In genomic region chr11:68002943-68003845, GRCh38 we compare ENCODE assay signal across 8 cellular contexts. TPM values are rescaled to one million over a fixed set of nuclear protein-coding genes. Genes with fewer than 3 reads are reported as not detected.
A peak's percentile ranks its signal among the peaks of the same experiment; 100 is the strongest.
DNase-seq lines count a peak whose midpoint lies in the region; ATAC-seq, FAIRE-seq and TF ChIP-seq lines count a peak whose summit lies in the region.

No MANE protein-coding gene starts in this region.

- TF ChIP-seq EP300 in A549 (IDR thresholded peaks at IDR 0.05), result no peak
- no peak for TF ChIP-seq EP300 in HepG2 (IDR thresholded peaks at IDR 0.05; ENCODE audit: low read depth in 2 of 2, low read length in 2 of 2)
- TF ChIP-seq EP300 in HepG2 (CRISPR knock-in tag; IDR thresholded peaks at IDR 0.05; ENCODE audit: borderline replicate concordance), result no peak

- no peaks in the 10 kb centered on the region for H3K27me3 Mint-ChIP-seq in T-helper 17 cell

- BruUV-seq in HepG2 (replicated peaks; lab: Mats Ljungman, UMichigan), result no TSS peak

- peak overlapping the region; percentile 91 to 99 for H3K27ac ChIP-seq in A549
- no peak overlapping the region for H3K27ac ChIP-seq in brain microvascular endothelial cell
- H3K27ac ChIP-seq in HepG2 (ENCODE audit: extremely low read length, insufficient read depth, low read length), result no peak overlapping the region

- TF ChIP-seq RAD21 in A549 (conservative IDR thresholded peaks at IDR 0.05 in 1 of 2, IDR thresholded peaks at IDR 0.05 in 1 of 2) (no peak), HepG2 (CRISPR knock-in tag; IDR thresholded peaks at IDR 0.05) (no peak)

- H2AFZ ChIP-seq in HepG2 (ENCODE audit: low read length), result no peak overlapping the region

- WGBS in A549 (ENCODE audit: missing lambda C conversion rate), result 19% methylated on average over 44 of the region's 86 CpGs
- 79% methylated on average over 17 of the region's 86 CpGs for WGBS in HepG2 (ENCODE audit: low lambda C conversion rate)

- ATAC-seq in A549, result peak; percentile 60 to 69
- peak; percentile 50 for ATAC-seq in GM19035 (IDR thresholded peaks at IDR 0.05; ENCODE audit: unreplicated experiment)
- ATAC-seq in HG03565 (IDR thresholded peaks at IDR 0.05; ENCODE audit: unreplicated experiment), result peak; percentile 23
- peak; percentile 84 for ATAC-seq in T-helper 17 cell
- ATAC-seq in HepG2, result peak; percentile 23

- H3K4me1 Mint-ChIP-seq in T-helper 17 cell, result peaks cover 14% of the 10 kb centered on the region

- H4K20me1 ChIP-seq in HepG2 (ENCODE audit: insufficient read depth, low read length), result no peaks in the 10 kb centered on the region

- peak overlapping the region; percentile 91 for H3K4me3 Mint-ChIP-seq in T-helper 17 cell

- peak overlapping the region; percentile 41 for H3K27ac Mint-ChIP-seq in T-helper 17 cell

- TF ChIP-seq CTCF in A549 (IDR thresholded peaks at IDR 0.05) (no peak), brain microvascular endothelial cell (IDR thresholded peaks at IDR 0.05; ENCODE audit: low read depth, low read length, missing control alignments) (no peak), HepG2 (CRISPR knock-in tag; IDR thresholded peaks at IDR 0.05) (no peak)

- in situ Hi-C loops in brain microvascular endothelial cell (cut with HindIII; ENCODE audit: low pct_ligation_motif_present, low sequenced_read_pairs) (no loop called here), HepG2 (cut with HindIII; ENCODE audit: extremely low pct_ligation_motif_present, low pct_unique_long_range_greater_than_20kb) (no loop called here)

- H3K27me3 ChIP-seq in brain microvascular endothelial cell (replicated peaks) (no peaks in the 10 kb centered on the region), HepG2 (ENCODE audit: control insufficient read depth in 1 of 2, insufficient read depth in 2 of 2, low read length in 2 of 2) (no peaks in the 10 kb centered on the region)

- no peaks in the 10 kb centered on the region for H3K36me3 Mint-ChIP-seq in T-helper 17 cell (ENCODE audit: low read depth)

- CTCF ChIA-PET in A549 (lab: Yijun Ruan, JAX) (interaction anchor here (0.9 to 10.7 kb wide), 4 partner anchors 9 to 206 kb away, joined by 3 to 204 read pairs (median 4); no protein-coding TSS in a partner anchor), HepG2 (lab: Yijun Ruan, JAX; ENCODE audit: low intra/inter-chr PET ratio, low total read pairs) (no interaction called here)

- no peak for TF ChIP-seq POLR2A in A549 (IDR thresholded peaks at IDR 0.05; ENCODE audit: low read length)
- no peak for TF ChIP-seq POLR2A in HepG2 (IDR thresholded peaks at IDR 0.05; ENCODE audit: insufficient read depth in 1 of 2, low read depth in 2 of 2, low read length in 2 of 2)

- no peaks in the 10 kb centered on the region for H3K79me2 ChIP-seq in HepG2 (ENCODE audit: insufficient read depth, low read length)

- H3K36me3 ChIP-seq in brain microvascular endothelial cell (replicated peaks) (no peaks in the 10 kb centered on the region), HepG2 (replicated peaks in 1 of 2; ENCODE audit: control insufficient read depth in 1 of 2, insufficient read depth in 2 of 2, low read length in 2 of 2) (no peaks in the 10 kb centered on the region)

- POLR2A ChIA-PET in A549 (lab: Yijun Ruan, JAX) (interaction anchor here (1.0 to 1.6 kb wide), 2 partner anchors 10 to 11 kb away, joined by 6 to 7 read pairs; no protein-coding TSS in a partner anchor), HepG2 (lab: Yijun Ruan, JAX) (interaction anchor here (1.4 kb wide), 1 partner anchor 35 kb away, joined by 3 read pairs; the partner anchor contains the start of gene TCIRG1)

- H3K9me3 ChIP-seq in A549, result no peaks in the 10 kb centered on the region
- H3K9me3 ChIP-seq in T-helper 17 cell (ENCODE audit: control insufficient read depth, low read length, poor library complexity, severe bottlenecking), result no peaks in the 10 kb centered on the region
- no peaks in the 10 kb centered on the region for H3K9me3 ChIP-seq in HepG2 (ENCODE audit: low read length)

- H3K9ac ChIP-seq in HepG2 (ENCODE audit: insufficient read depth, low read depth, low read length), result peak overlapping the region; percentile 55; the same call in 1 of the 2 replicates

- peak overlapping the region; percentile 97 for H3K4me3 ChIP-seq in A549
- H3K4me3 ChIP-seq in brain microvascular endothelial cell (ENCODE audit: low read depth, low read length), result peak overlapping the region; percentile 60
- H3K4me3 ChIP-seq in HepG2 (replicated peaks in 1 of 3; ENCODE audit: insufficient read depth in 1 of 3, low read depth in 2 of 3, low read length in 3 of 3), result peak overlapping the region; percentile 54 to 72 (median 61)

- DNase-seq in A549 (ENCODE audit: low read depth in 1 of 2, low spot score in 1 of 2) (peak in 1 of 2 experiments; percentile 53), T-helper 17 cell (peak; percentile 47 to 49 (median 48)), brain microvascular endothelial cell (no peak), HepG2 (ENCODE audit: low spot score) (no peak), dermis blood vessel endothelial cell (no peak)
- peak; percentile 27 to 31 for DNase-seq in stimulated activated CD8-positive, alpha-beta memory T cell treated with anti-CD3 and anti-CD28 coated beads, Interleukin-15, amount 100 ng/mL, for 4 hours (ENCODE audit: low read depth in 2 of 2)

- intact Hi-C loops in HepG2 (cut with micrococcal nuclease; ENCODE audit: unreplicated experiment), result no loop called here

- peaks cover 36% of the 10 kb centered on the region for H3K4me1 ChIP-seq in A549
- H3K4me1 ChIP-seq in HepG2 (ENCODE audit: insufficient read depth, low read length), result peaks cover 54% of the 10 kb centered on the region

- H3K4me2 ChIP-seq in A549, result peak overlapping the region; percentile 97
- H3K4me2 ChIP-seq in HepG2 (ENCODE audit: low read depth, low read length), result peak overlapping the region; percentile 90

- no peak for FAIRE-seq in A549 (lab: Jason Lieb, UNC)
- no peak for FAIRE-seq in HepG2 (lab: Jason Lieb, UNC)

RNA-seq across cellular contexts. Expression of gene UNC93B1, which starts 0.7 kb away (rescaled TPM):
- 49.4 and 55.5 TPM in 2 replicates for polyA plus RNA-seq in A549 (2011; rRNA removed)
- 69.3 and 103 TPM in 2 replicates for polyA plus RNA-seq in A549 (2012; cell fraction: cytosol; rRNA removed)
- polyA plus RNA-seq in A549 (2012; cell fraction: nucleus; rRNA removed), result 270 and 373 TPM in 2 replicates
- 43.7 to 51.2 TPM (median 47.1 TPM) in 3 replicates for polyA plus RNA-seq in A549 (2017; fragmentation: RNase III; extraction: RNeasy Plus Mini Kit Qiagen cat#74134 plus additional on column Dnase treatment)
- 103 and 125 TPM in 2 replicates for polyA minus RNA-seq in A549 (2011; rRNA and poly(A)+ RNA removed)
- 10 to 100 TPM; 24.7 to 27.2 TPM for total RNA-seq in T-helper 17 cell
- 2.3 and 8.8 TPM in 2 replicates for total RNA-seq in HepG2 (2016; rRNA removed; fragmentation: Illumina TruSeq; extraction: Trizol)
- total RNA-seq in HepG2 (2016; cell fraction: cytosol; rRNA removed; fragmentation: Illumina TruSeq; extraction: Trizol; ENCODE audit: low read depth), result 3.9 and 4.4 TPM in 2 replicates
- total RNA-seq in HepG2 (2016; cell fraction: insoluble cytoplasmic fraction; rRNA removed; fragmentation: Illumina TruSeq; extraction: Trizol), result 2.9 and 9.2 TPM in 2 replicates
- 4.6 and 5.3 TPM in 2 replicates for total RNA-seq in HepG2 (2016; cell fraction: membrane; rRNA removed; fragmentation: Illumina TruSeq; extraction: Trizol)
- 10.8 and 10.9 TPM in 2 replicates for total RNA-seq in HepG2 (2016; cell fraction: nucleus; rRNA removed; fragmentation: Illumina TruSeq; extraction: Trizol)
- polyA plus RNA-seq in HepG2 (2011; rRNA removed), result 18.9 and 25.3 TPM in 2 replicates
- 14.1 and 18.0 TPM in 2 replicates for polyA plus RNA-seq in HepG2 (2011; cell fraction: cytosol; rRNA removed)
- polyA plus RNA-seq in HepG2 (2011; cell fraction: nucleus; rRNA removed), result 71.1 and 107 TPM in 2 replicates
- polyA plus RNA-seq in HepG2 (2012), result 8.1 and 8.5 TPM in 2 replicates
- 1.5 and 2.4 TPM in 2 replicates for polyA plus RNA-seq in HepG2 (2016; cell fraction: cytosol; fragmentation: Illumina TruSeq; extraction: Trizol; ENCODE audit: low read depth)
- polyA plus RNA-seq in HepG2 (2016; cell fraction: insoluble cytoplasmic fraction; fragmentation: Illumina TruSeq; extraction: Trizol; ENCODE audit: low read depth), result 2.4 and 2.7 TPM in 2 replicates
- 3.0 and 3.2 TPM in 2 replicates for polyA plus RNA-seq in HepG2 (2016; cell fraction: membrane; fragmentation: Illumina TruSeq; extraction: Trizol; ENCODE audit: low read depth)
- 17.9 and 19.5 TPM in 2 replicates for polyA plus RNA-seq in HepG2 (2016; cell fraction: nucleus; fragmentation: Illumina TruSeq; extraction: Trizol; ENCODE audit: insufficient read depth, low read depth)
- 56.7 and 87.2 TPM in 2 replicates for polyA minus RNA-seq in HepG2 (2011; rRNA and poly(A)+ RNA removed; ENCODE audit: low replicate concordance)
- 10.2 and 12.8 TPM in 2 replicates for polyA minus RNA-seq in HepG2 (2011; cell fraction: cytosol; rRNA and poly(A)+ RNA removed)
- polyA minus RNA-seq in HepG2 (2011; cell fraction: nucleus; rRNA and poly(A)+ RNA removed), result 7.0 and 9.1 TPM in 2 replicates
- total RNA-seq in dermis blood vessel endothelial cell, result 21.1 and 23.3 TPM in 2 replicates

RNA-seq across cellular contexts. Expression of gene ALDH3B1, which starts 6.9 kb away (rescaled TPM):
- polyA plus RNA-seq in A549 (2011; rRNA removed) (109 and 130 TPM in 2 replicates), A549 (2017; fragmentation: RNase III; extraction: RNeasy Plus Mini Kit Qiagen cat#74134 plus additional on column Dnase treatment) (93.7 to 104 TPM (median 94.4 TPM) in 3 replicates), HepG2 (2011; rRNA removed) (5.1 and 6.7 TPM in 2 replicates)
- polyA plus RNA-seq in A549 (2012; cell fraction: cytosol; rRNA removed), result 155 and 214 TPM in 2 replicates
- 236 and 305 TPM in 2 replicates for polyA plus RNA-seq in A549 (2012; cell fraction: nucleus; rRNA removed)
- polyA minus RNA-seq in A549 (2011; rRNA and poly(A)+ RNA removed), result 46.0 and 65.0 TPM in 2 replicates
- total RNA-seq in T-helper 17 cell (1 to 10 TPM; 1.1 TPM), HepG2 (2016; rRNA removed; fragmentation: Illumina TruSeq; extraction: Trizol) (4.0 and 4.5 TPM in 2 replicates), dermis blood vessel endothelial cell (0.65 and 0.68 TPM in 2 replicates)
- 0.62 and 0.91 TPM in 2 replicates for total RNA-seq in HepG2 (2016; cell fraction: cytosol; rRNA removed; fragmentation: Illumina TruSeq; extraction: Trizol; ENCODE audit: low read depth)
- 4.3 and 4.5 TPM in 2 replicates for total RNA-seq in HepG2 (2016; cell fraction: insoluble cytoplasmic fraction; rRNA removed; fragmentation: Illumina TruSeq; extraction: Trizol)
- total RNA-seq in HepG2 (2016; cell fraction: membrane; rRNA removed; fragmentation: Illumina TruSeq; extraction: Trizol), result 2.2 and 2.4 TPM in 2 replicates
- 1.6 and 2.1 TPM in 2 replicates for total RNA-seq in HepG2 (2016; cell fraction: nucleus; rRNA removed; fragmentation: Illumina TruSeq; extraction: Trizol)
- 2.8 and 5.9 TPM in 2 replicates for polyA plus RNA-seq in HepG2 (2011; cell fraction: cytosol; rRNA removed)
- 5.1 and 6.8 TPM in 2 replicates for polyA plus RNA-seq in HepG2 (2011; cell fraction: nucleus; rRNA removed)
- polyA plus RNA-seq in HepG2 (2012), result 2.1 and 3.2 TPM in 2 replicates
- polyA plus RNA-seq in HepG2 (2016; cell fraction: cytosol; fragmentation: Illumina TruSeq; extraction: Trizol; ENCODE audit: low read depth), result 0.81 and 0.85 TPM in 2 replicates
- polyA plus RNA-seq in HepG2 (2016; cell fraction: insoluble cytoplasmic fraction; fragmentation: Illumina TruSeq; extraction: Trizol; ENCODE audit: low read depth), result 4.5 and 4.7 TPM in 2 replicates
- 1.9 and 2.1 TPM in 2 replicates for polyA plus RNA-seq in HepG2 (2016; cell fraction: membrane; fragmentation: Illumina TruSeq; extraction: Trizol; ENCODE audit: low read depth)
- 4.1 and 4.6 TPM in 2 replicates for polyA plus RNA-seq in HepG2 (2016; cell fraction: nucleus; fragmentation: Illumina TruSeq; extraction: Trizol; ENCODE audit: insufficient read depth, low read depth)
- polyA minus RNA-seq in HepG2 (2011; rRNA and poly(A)+ RNA removed; ENCODE audit: low replicate concordance), result 7.3 and 37.4 TPM in 2 replicates
- 2.2 and 3.3 TPM in 2 replicates for polyA minus RNA-seq in HepG2 (2011; cell fraction: cytosol; rRNA and poly(A)+ RNA removed)
- polyA minus RNA-seq in HepG2 (2011; cell fraction: nucleus; rRNA and poly(A)+ RNA removed), result 1.6 and 3.1 TPM in 2 replicates

RNA-seq across cellular contexts. Expression of gene NDUFS8, which starts 27.3 kb away (rescaled TPM):
- polyA plus RNA-seq in A549 (2011; rRNA removed), result 71.0 and 73.7 TPM in 2 replicates
- polyA plus RNA-seq in A549 (2012; cell fraction: cytosol; rRNA removed), result 361 and 428 TPM in 2 replicates
- 379 and 494 TPM in 2 replicates for polyA plus RNA-seq in A549 (2012; cell fraction: nucleus; rRNA removed)
- polyA plus RNA-seq in A549 (2017; fragmentation: RNase III; extraction: RNeasy Plus Mini Kit Qiagen cat#74134 plus additional on column Dnase treatment), result 283 to 300 TPM (median 298 TPM) in 3 replicates
- polyA minus RNA-seq in A549 (2011; rRNA and poly(A)+ RNA removed), result 93.4 and 105 TPM in 2 replicates
- 10 to 100 TPM; 59.5 to 64.2 TPM for total RNA-seq in T-helper 17 cell
- 120 and 158 TPM in 2 replicates for total RNA-seq in HepG2 (2016; rRNA removed; fragmentation: Illumina TruSeq; extraction: Trizol)
- 120 and 122 TPM in 2 replicates for total RNA-seq in HepG2 (2016; cell fraction: cytosol; rRNA removed; fragmentation: Illumina TruSeq; extraction: Trizol; ENCODE audit: low read depth)
- 111 and 153 TPM in 2 replicates for total RNA-seq in HepG2 (2016; cell fraction: insoluble cytoplasmic fraction; rRNA removed; fragmentation: Illumina TruSeq; extraction: Trizol)
- total RNA-seq in HepG2 (2016; cell fraction: membrane; rRNA removed; fragmentation: Illumina TruSeq; extraction: Trizol), result 119 and 125 TPM in 2 replicates
- total RNA-seq in HepG2 (2016; cell fraction: nucleus; rRNA removed; fragmentation: Illumina TruSeq; extraction: Trizol), result 68.1 and 87.4 TPM in 2 replicates
- 96.7 and 101 TPM in 2 replicates for polyA plus RNA-seq in HepG2 (2011; rRNA removed)
- 77.4 and 163 TPM in 2 replicates for polyA plus RNA-seq in HepG2 (2011; cell fraction: cytosol; rRNA removed)
- 142 and 151 TPM in 2 replicates for polyA plus RNA-seq in HepG2 (2011; cell fraction: nucleus; rRNA removed)
- polyA plus RNA-seq in HepG2 (2012), result 65.2 and 96.9 TPM in 2 replicates
- polyA plus RNA-seq in HepG2 (2016; cell fraction: cytosol; fragmentation: Illumina TruSeq; extraction: Trizol; ENCODE audit: low read depth), result 109 and 135 TPM in 2 replicates
- 108 and 124 TPM in 2 replicates for polyA plus RNA-seq in HepG2 (2016; cell fraction: insoluble cytoplasmic fraction; fragmentation: Illumina TruSeq; extraction: Trizol; ENCODE audit: low read depth)
- 110 and 125 TPM in 2 replicates for polyA plus RNA-seq in HepG2 (2016; cell fraction: membrane; fragmentation: Illumina TruSeq; extraction: Trizol; ENCODE audit: low read depth)
- polyA plus RNA-seq in HepG2 (2016; cell fraction: nucleus; fragmentation: Illumina TruSeq; extraction: Trizol; ENCODE audit: insufficient read depth, low read depth), result 158 and 161 TPM in 2 replicates
- polyA minus RNA-seq in HepG2 (2011; rRNA and poly(A)+ RNA removed; ENCODE audit: low replicate concordance), result 172 and 212 TPM in 2 replicates
- polyA minus RNA-seq in HepG2 (2011; cell fraction: cytosol; rRNA and poly(A)+ RNA removed), result 66.2 and 72.5 TPM in 2 replicates
- 33.6 and 40.9 TPM in 2 replicates for polyA minus RNA-seq in HepG2 (2011; cell fraction: nucleus; rRNA and poly(A)+ RNA removed)
- 104 and 109 TPM in 2 replicates for total RNA-seq in dermis blood vessel endothelial cell

RNA-seq across cellular contexts. Expression of gene TCIRG1, which starts 35.6 kb away (rescaled TPM):
- 36.3 and 49.4 TPM in 2 replicates for polyA plus RNA-seq in A549 (2011; rRNA removed)
- polyA plus RNA-seq in A549 (2012; cell fraction: cytosol; rRNA removed), result 99.5 and 132 TPM in 2 replicates
- 1,336 and 1,871 TPM in 2 replicates for polyA plus RNA-seq in A549 (2012; cell fraction: nucleus; rRNA removed)
- 94.9 to 120 TPM (median 115 TPM) in 3 replicates for polyA plus RNA-seq in A549 (2017; fragmentation: RNase III; extraction: RNeasy Plus Mini Kit Qiagen cat#74134 plus additional on column Dnase treatment)
- polyA minus RNA-seq in A549 (2011; rRNA and poly(A)+ RNA removed), result 33.0 and 50.4 TPM in 2 replicates
- total RNA-seq in T-helper 17 cell, result 100 to 1,000 TPM; 187 to 207 TPM
- 9.9 and 48.0 TPM in 2 replicates for total RNA-seq in HepG2 (2016; rRNA removed; fragmentation: Illumina TruSeq; extraction: Trizol)
- total RNA-seq in HepG2 (2016; cell fraction: cytosol; rRNA removed; fragmentation: Illumina TruSeq; extraction: Trizol; ENCODE audit: low read depth), result 10.6 and 10.9 TPM in 2 replicates
- 7.6 and 52.5 TPM in 2 replicates for total RNA-seq in HepG2 (2016; cell fraction: insoluble cytoplasmic fraction; rRNA removed; fragmentation: Illumina TruSeq; extraction: Trizol)
- 8.3 and 8.4 TPM in 2 replicates for total RNA-seq in HepG2 (2016; cell fraction: membrane; rRNA removed; fragmentation: Illumina TruSeq; extraction: Trizol)
- 57.2 and 73.6 TPM in 2 replicates for total RNA-seq in HepG2 (2016; cell fraction: nucleus; rRNA removed; fragmentation: Illumina TruSeq; extraction: Trizol)
- polyA plus RNA-seq in HepG2 (2011; rRNA removed), result 69.6 and 97.2 TPM in 2 replicates
- polyA plus RNA-seq in HepG2 (2011; cell fraction: cytosol; rRNA removed), result 25.1 and 41.9 TPM in 2 replicates
- 1,399 and 1,906 TPM in 2 replicates for polyA plus RNA-seq in HepG2 (2011; cell fraction: nucleus; rRNA removed)
- 23.6 and 37.0 TPM in 2 replicates for polyA plus RNA-seq in HepG2 (2012)
- 3.6 and 4.6 TPM in 2 replicates for polyA plus RNA-seq in HepG2 (2016; cell fraction: cytosol; fragmentation: Illumina TruSeq; extraction: Trizol; ENCODE audit: low read depth)
- 7.3 and 10.3 TPM in 2 replicates for polyA plus RNA-seq in HepG2 (2016; cell fraction: insoluble cytoplasmic fraction; fragmentation: Illumina TruSeq; extraction: Trizol; ENCODE audit: low read depth)
- polyA plus RNA-seq in HepG2 (2016; cell fraction: membrane; fragmentation: Illumina TruSeq; extraction: Trizol; ENCODE audit: low read depth), result 5.5 and 6.6 TPM in 2 replicates
- 176 and 189 TPM in 2 replicates for polyA plus RNA-seq in HepG2 (2016; cell fraction: nucleus; fragmentation: Illumina TruSeq; extraction: Trizol; ENCODE audit: insufficient read depth, low read depth)
- polyA minus RNA-seq in HepG2 (2011; rRNA and poly(A)+ RNA removed; ENCODE audit: low replicate concordance), result 49.2 and 98.2 TPM in 2 replicates
- 22.7 and 28.6 TPM in 2 replicates for polyA minus RNA-seq in HepG2 (2011; cell fraction: cytosol; rRNA and poly(A)+ RNA removed)
- polyA minus RNA-seq in HepG2 (2011; cell fraction: nucleus; rRNA and poly(A)+ RNA removed), result 100 and 121 TPM in 2 replicates
- 81.3 and 110 TPM in 2 replicates for total RNA-seq in dermis blood vessel endothelial cell

Comparison
In these comparisons a context has a peak if more than half of its experiments do, and no peak if none do; other contexts are left out.
1. ATAC-seq: peak in every context shown above with its lines; median percentile 84 in T-helper 17 cell; 64 in A549; 50 in GM19035; 23 in HG03565; 23 in HepG2.
2. DNase-seq: peak in T-helper 17 cell (3 of 3) and stimulated activated CD8-positive, alpha-beta memory T cell treated with anti-CD3 and anti-CD28 coated beads, Interleukin-15, amount 100 ng/mL, for 4 hours (2 of 2); none in brain microvascular endothelial cell (single experiment), HepG2 (single experiment) and dermis blood vessel endothelial cell (single experiment).
3. H3K27ac ChIP-seq: peak in A549 (2 of 2); none in brain microvascular endothelial cell (single experiment) and HepG2 (single experiment).
4. Peak in every context shown above with its lines, with median percentiles within 50 percentile points of each other: H3K4me3 ChIP-seq.